ENCODE assay signal across 10 cellular contexts in the genomic region with DNA sequence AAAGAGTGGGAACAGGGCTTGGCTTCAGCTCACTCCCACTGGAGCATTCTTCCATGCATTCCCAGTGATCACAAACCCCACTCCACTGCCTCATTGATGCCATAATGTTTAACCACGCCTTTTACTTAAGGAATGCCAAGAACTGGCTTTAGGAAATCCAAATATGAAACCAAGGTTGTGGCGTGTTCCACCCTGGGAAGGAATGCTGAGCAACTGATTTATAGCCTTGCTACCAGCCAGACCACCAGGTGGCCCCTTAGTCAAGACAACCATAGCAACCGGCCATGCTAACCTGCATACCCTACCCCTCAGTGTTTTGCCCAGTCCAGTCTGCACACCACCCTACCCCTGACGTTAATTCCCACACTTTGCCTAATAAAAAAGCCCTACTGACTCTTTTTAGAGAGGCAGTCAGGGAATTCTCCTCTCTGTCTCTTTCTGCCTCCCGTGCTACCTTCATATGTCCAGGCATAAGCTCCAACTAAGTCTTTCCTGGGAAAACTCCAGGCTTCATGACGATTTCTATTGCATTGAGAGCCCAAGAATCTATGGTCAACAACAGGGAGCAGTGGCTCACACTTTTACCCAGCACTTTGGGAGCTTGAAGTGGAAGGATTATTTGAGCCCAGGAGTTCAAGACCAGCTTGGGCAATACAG. TPM values are rescaled to one million over a fixed set of nuclear protein-coding genes. Genes with fewer than 3 reads are reported as not detected.
DNase-seq lines count a peak whose midpoint lies in the region; ATAC-seq and TF ChIP-seq lines count a peak whose summit lies in the region.
"Had no signal": no experiment of that assay in that cellular context is flagged by ENCODE, and none has a peak within 500 bp of the region (broad histone marks: within the 10 kb centered on the region; RNA-seq: fewer than 3 reads in every experiment).

No MANE protein-coding gene starts in this region.

- DNase-seq in LoVo (ENCODE audit: low spot score), result peak; percentile 77
- peak; percentile 86 for DNase-seq in dedifferentiated amniotic fluid mesenchymal stem cell (ENCODE audit: extremely low spot score)
- DNase-seq in mesendoderm, result peak; percentile 72
- DNase-seq in NCI-H1436 (lab: John Stamatoyannopoulos, UW), result no peak
- DNase-seq in DMS114 treated with DMSO at 0.1 percent for 48 hours (lab: John Stamatoyannopoulos, UW; ENCODE audit: unreplicated experiment), result no peak
- DNase-seq in activated effector memory CD4-positive, alpha-beta T cell treated with Interleukin-2 at 50 U/mL for 16 hours, result no peak
- DNase-seq: activated CD4-positive, alpha-beta T cell treated with anti-CD3 and anti-CD28 coated beads for 36 hours; natural killer cell had no signal

- H3K18ac ChIP-seq in mesendoderm (ENCODE audit: low read length), result no peak overlapping the region

- no peak overlapping the region for H2AK5ac ChIP-seq in mesendoderm (ENCODE audit: low read length)

- no peaks in the 10 kb centered on the region for H3K79me1 ChIP-seq in mesendoderm (ENCODE audit: low read length)

- no peak overlapping the region for H2BK5ac ChIP-seq in mesendoderm (ENCODE audit: low read length)

- no peak overlapping the region for H3K4me3 ChIP-seq in mesendoderm (ENCODE audit: low read length)

- H2BK120ac ChIP-seq in mesendoderm (ENCODE audit: low read depth, low read length), result no peak overlapping the region

- H3K4me2 ChIP-seq in mesendoderm (ENCODE audit: low read length), result no peak overlapping the region

- no peak overlapping the region for H3K23ac ChIP-seq in mesendoderm (ENCODE audit: low read length)

- H3K4ac ChIP-seq in mesendoderm (ENCODE audit: low read depth, low read length), result no peak overlapping the region

- no peak for TF ChIP-seq CTCF in C4-2B (conservative IDR thresholded peaks at IDR 0.05)

- no peak overlapping the region for H2BK15ac ChIP-seq in mesendoderm (replicated peaks; ENCODE audit: low read depth)

- no peaks in the 10 kb centered on the region for H3K79me2 ChIP-seq in mesendoderm (ENCODE audit: control insufficient read depth, insufficient read depth, low read length)

- peak overlapping the region; percentile 63 for H3K27ac ChIP-seq in C4-2B
- no peak overlapping the region for H3K27ac ChIP-seq in mesendoderm (ENCODE audit: low read depth, low read length)

- H3K36me3 ChIP-seq in mesendoderm (ENCODE audit: control insufficient read depth, insufficient read depth, low read length), result no peaks in the 10 kb centered on the region

- peak overlapping the region; percentile 56 for H3K56ac ChIP-seq in mesendoderm (ENCODE audit: low read length)

- H4K5ac ChIP-seq in mesendoderm (ENCODE audit: low read length), result no peak overlapping the region

- no peaks in the 10 kb centered on the region for H3K27me3 ChIP-seq in mesendoderm (ENCODE audit: insufficient read depth, low read length, poor library complexity)

- H4K8ac ChIP-seq in mesendoderm (ENCODE audit: low read depth, low read length), result no peak overlapping the region

- no CpG with 5 or more reads among the region's 6 CpGs for WGBS in mesendoderm (ENCODE audit: extremely low coverage, insufficient coverage, low lambda C conversion rate)

- H3K4me1 ChIP-seq in mesendoderm (ENCODE audit: control insufficient read depth, low read depth, low read length), result no peaks in the 10 kb centered on the region

- no peak overlapping the region for H3K9ac ChIP-seq in mesendoderm (ENCODE audit: low read length)

- ATAC-seq in GM18907 (IDR thresholded peaks at IDR 0.05; ENCODE audit: unreplicated experiment), result no peak
- ATAC-seq: activated CD4-positive, alpha-beta T cell treated with anti-CD3 and anti-CD28 coated beads for 36 hours had no signal

RNA-seq across cellular contexts. Expression of a gene that starts 27.0 kb away (rescaled TPM):
- 62.7 TPM for polyA plus RNA-seq in mesendoderm (2013, experiment 1 of 2)
- 70.0 TPM for polyA plus RNA-seq in mesendoderm (2013, experiment 2 of 2)

Comparison
In these comparisons a context has a peak if more than half of its experiments do, and no peak if none do; other contexts are left out.
1. DNase-seq: peak in LoVo (single experiment), dedifferentiated amniotic fluid mesenchymal stem cell (single experiment) and mesendoderm (single experiment); none in NCI-H1436 (single experiment), DMS114 treated with DMSO at 0.1 percent for 48 hours (single experiment) and activated effector memory CD4-positive, alpha-beta T cell treated with Interleukin-2 at 50 U/mL for 16 hours (single experiment).